ENCODE assay signal across 19 cellular contexts in genomic region chr2:130985206-130985779, GRCh38.
"Had no signal": no experiment of that assay in that cellular context is flagged by ENCODE, and none has a peak within 500 bp of the region (broad histone marks: within the 10 kb centered on the region; RNA-seq: fewer than 3 reads in every experiment).

No MANE protein-coding gene starts in this region.

- H3K27me3 Mint-ChIP-seq: stimulated activated memory B cell treated with anti-CD40 and anti-IgM and Interleukin-4, amounts not matched to agents 10 μg/mL and 1 μg/mL and 100 μg/mL, for 72 hours had no signal

- H3K9me3 ChIP-seq: adrenal gland, breast epithelium, sigmoid colon, thoracic aorta had no signal

- H3K9me3 Mint-ChIP-seq: activated CD4-positive, alpha-beta T cell treated with anti-CD3 and anti-CD28 coated beads, Interleukin-2, amount 10 ng/mL, durations not matched to agents 7 days and 5 days; activated naive CD4-positive, alpha-beta T cell treated with anti-CD3 and anti-CD28 coated beads, Interleukin-2, amount 10 ng/mL, durations not matched to agents 7 days and 5 days had no signal

- H3K4me3 ChIP-seq: adrenal gland, breast epithelium, coronary artery, lung, sigmoid colon, thoracic aorta had no signal

- H3K27ac Mint-ChIP-seq: activated CD4-positive, alpha-beta T cell treated with anti-CD3 and anti-CD28 coated beads, Interleukin-2, amount 10 ng/mL, durations not matched to agents 7 days and 5 days; activated naive CD4-positive, alpha-beta T cell treated with anti-CD3 and anti-CD28 coated beads, Interleukin-2, amount 10 ng/mL, durations not matched to agents 7 days and 5 days; nephron; stimulated activated memory B cell treated with anti-CD40 and anti-IgM and Interleukin-4, amounts not matched to agents 10 μg/mL and 1 μg/mL and 100 μg/mL, for 72 hours had no signal

- H3K36me3 ChIP-seq: adrenal gland, breast epithelium, sigmoid colon, thoracic aorta had no signal

- H3K4me1 ChIP-seq: breast epithelium, sigmoid colon had no signal

- H3K27ac ChIP-seq: adrenal gland, breast epithelium, coronary artery, sigmoid colon, thoracic aorta had no signal

- H3K4me3 Mint-ChIP-seq: activated CD4-positive, alpha-beta T cell treated with anti-CD3 and anti-CD28 coated beads, Interleukin-2, amount 10 ng/mL, durations not matched to agents 7 days and 5 days; activated naive CD4-positive, alpha-beta T cell treated with anti-CD3 and anti-CD28 coated beads, Interleukin-2, amount 10 ng/mL, durations not matched to agents 7 days and 5 days; nephron; stimulated activated memory B cell treated with anti-CD40 and anti-IgM and Interleukin-4, amounts not matched to agents 10 μg/mL and 1 μg/mL and 100 μg/mL, for 72 hours had no signal

- H3K36me3 Mint-ChIP-seq: activated naive CD4-positive, alpha-beta T cell treated with anti-CD3 and anti-CD28 coated beads, Interleukin-2, amount 10 ng/mL, durations not matched to agents 7 days and 5 days; stimulated activated memory B cell treated with anti-CD40 and anti-IgM and Interleukin-4, amounts not matched to agents 10 μg/mL and 1 μg/mL and 100 μg/mL, for 72 hours had no signal

- DNase-seq: activated CD4-positive, alpha-beta T cell treated with anti-CD3 and anti-CD28 coated beads, Interleukin-2, amount 10 ng/mL, durations not matched to agents 7 days and 5 days; activated CD8-positive, alpha-beta memory T cell treated with anti-CD3 and anti-CD28 coated beads for 24 hours; activated CD8-positive, alpha-beta memory T cell treated with anti-CD3 and anti-CD28 coated beads, Interleukin-2, amount 50 U/mL, for 48 hours; activated effector memory CD4-positive, alpha-beta T cell treated with Interleukin-2 at 50 U/mL for 16 hours; activated naive CD4-positive, alpha-beta T cell treated with anti-CD3 and anti-CD28 coated beads, Interleukin-2, amount 10 ng/mL, durations not matched to agents 7 days and 5 days; activated T-cell treated with anti-CD3 and anti-CD28 coated beads, Interleukin-2, amount 50 U/mL, for 48 hours; adrenal gland; erythroblast; hypothalamus; midbrain; occipital lobe; sigmoid colon; stimulated activated CD4-positive, alpha-beta T cell treated with anti-CD3 and anti-CD28 coated beads, Interleukin-4, amount 100 ng/mL, for 4 hours had no signal

- H3K27me3 ChIP-seq: adrenal gland, breast epithelium, sigmoid colon had no signal
